27 cellular contexts compared by ENCODE assay signal in the genomic region with DNA sequence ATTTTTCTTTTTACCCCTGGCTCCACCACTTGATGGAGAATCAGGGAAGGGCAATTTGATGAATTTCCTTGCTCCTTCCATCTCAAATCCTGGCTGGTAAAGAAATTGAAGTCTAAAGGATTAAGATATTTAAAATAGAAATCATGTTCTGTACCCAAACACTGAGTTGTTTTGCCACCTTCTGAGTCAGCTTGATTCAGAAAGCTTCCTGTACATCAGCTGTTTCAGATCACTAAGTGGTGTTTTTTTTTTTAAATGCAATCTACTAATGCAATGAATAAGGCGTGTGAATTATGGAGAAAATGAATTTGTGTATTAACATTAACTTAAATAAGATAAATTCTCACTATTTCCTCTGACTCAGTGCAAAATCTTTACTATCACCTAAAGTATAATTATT. TPM values are rescaled to one million over a fixed set of nuclear protein-coding genes. Genes with fewer than 3 reads are reported as not detected.
"Had no signal": no experiment of that assay in that cellular context is flagged by ENCODE, and none has a peak within 500 bp of the region (broad histone marks: within the 10 kb centered on the region; RNA-seq: fewer than 3 reads in every experiment).

No MANE protein-coding gene starts in this region.

- ATAC-seq: activated T-cell treated with anti-CD3 and anti-CD28 coated beads, Interleukin-2, amount 50 U/mL, for 4 hours; body of pancreas; heart right ventricle; left lobe of liver; lower lobe of right lung; mucosa of descending colon; T-helper 17 cell had no signal

- H3K27me3 ChIP-seq: body of pancreas, esophagus muscularis mucosa, sigmoid colon, spleen, upper lobe of left lung had no signal

- H3K4me3 ChIP-seq: body of pancreas, esophagus muscularis mucosa, heart right ventricle, lower lobe of right lung, mucosa of descending colon, sigmoid colon, spleen, upper lobe of left lung had no signal

- H3K9me3 ChIP-seq: body of pancreas, esophagus muscularis mucosa, heart right ventricle, lower lobe of right lung, mucosa of descending colon, sigmoid colon, spleen, upper lobe of left lung had no signal

- H3K4me1 ChIP-seq: body of pancreas, esophagus muscularis mucosa, heart right ventricle, lower lobe of right lung, sigmoid colon, spleen, upper lobe of left lung had no signal

- H3K27ac ChIP-seq: body of pancreas, esophagus muscularis mucosa, heart right ventricle, lower lobe of right lung, sigmoid colon, spleen, upper lobe of left lung had no signal

- DNase-seq: activated CD4-positive, alpha-beta T cell treated with anti-CD3 and anti-CD28 coated beads for 4 hours; activated CD4-positive, alpha-beta T cell treated with anti-CD3 and anti-CD28 coated beads, Interleukin-2, amount 50 U/mL, for 48 hours; activated CD4-positive, CD25-positive, alpha-beta regulatory T cell; activated CD8-positive, alpha-beta memory T cell treated with anti-CD3 and anti-CD28 coated beads, Interleukin-2, amount 50 U/mL, for 48 hours; activated naive CD4-positive, alpha-beta T cell treated with Interleukin-2 at 50 U/mL for 16 hours; activated naive CD8-positive, alpha-beta T cell treated with anti-CD3 and anti-CD28 coated beads, Interleukin-2, amount 10 ng/mL, durations not matched to agents 7 days and 5 days; activated T-cell treated with anti-CD3 and anti-CD28 coated beads, Interleukin-2, amount 50 U/mL, for 4 hours; body of pancreas; effector CD8-positive, alpha-beta T cell; heart right ventricle; kidney; lower lobe of right lung; mesendoderm; mucosa of descending colon; nephron progenitor cell; nucleus accumbens; sigmoid colon; spleen; stimulated activated CD4-positive, alpha-beta T cell treated with anti-CD3 and anti-CD28 coated beads, Interleukin-4, amount 100 ng/mL, for 1 hour; stimulated activated naive CD4-positive, alpha-beta T cell treated with Interleukin-2 at 50 U/mL for 16 hours; SW 1271; T-helper 17 cell; upper lobe of left lung had no signal

- H3K36me3 ChIP-seq: esophagus muscularis mucosa, heart right ventricle, lower lobe of right lung, sigmoid colon, spleen, upper lobe of left lung had no signal

RNA-seq across cellular contexts. Expression of gene POPDC3, which starts 11.5 kb away (rescaled TPM):
- total RNA-seq: activated CD8-positive, alpha-beta memory T cell treated with anti-CD3 and anti-CD28 coated beads for 36 hours; activated naive CD8-positive, alpha-beta T cell treated with anti-CD3 and anti-CD28 coated beads, Interleukin-2, amount 10 ng/mL, durations not matched to agents 7 days and 5 days; activated T-cell treated with anti-CD3 and anti-CD28 coated beads, Interleukin-2, amount 50 U/mL, for 4 hours; body of pancreas; esophagus muscularis mucosa; kidney; left lobe of liver; posterior vena cava; spleen; T-helper 17 cell had no signal
